ENCODE assay signal across 29 cellular contexts in genomic region chr20:24721891-24722530, GRCh38.
DNase-seq lines count a peak whose midpoint lies in the region; ATAC-seq and TF ChIP-seq lines count a peak whose summit lies in the region.
"Had no signal": no experiment of that assay in that cellular context is flagged by ENCODE, and none has a peak within 500 bp of the region (broad histone marks: within the 10 kb centered on the region; RNA-seq: fewer than 3 reads in every experiment).

No MANE protein-coding gene starts in this region.

- H3K4me1 Mint-ChIP-seq in type B pancreatic cell (ENCODE audit: unreplicated experiment), result peaks cover 11% of the 10 kb centered on the region
- no peaks in the 10 kb centered on the region for H3K4me1 Mint-ChIP-seq in activated CD4-positive, alpha-beta T cell treated with anti-CD3 and anti-CD28 coated beads for 36 hours
- H3K4me1 Mint-ChIP-seq: activated CD4-positive, alpha-beta T cell treated with anti-CD3 and anti-CD28 coated beads, Interleukin-2, amount 10 ng/mL, durations not matched to agents 24 days and 14 days; memory B cell had no signal

- H3K27ac Mint-ChIP-seq in type B pancreatic cell, result no peak overlapping the region
- H3K27ac Mint-ChIP-seq in activated CD4-positive, alpha-beta T cell treated with anti-CD3 and anti-CD28 coated beads for 36 hours, result no peak overlapping the region
- H3K27ac Mint-ChIP-seq: activated CD4-positive, alpha-beta T cell treated with anti-CD3 and anti-CD28 coated beads, Interleukin-2, amount 10 ng/mL, durations not matched to agents 24 days and 14 days; CD8-positive, alpha-beta memory T cell; memory B cell had no signal

- H3K4me3 Mint-ChIP-seq in type B pancreatic cell, result no peak overlapping the region
- no peak overlapping the region for H3K4me3 Mint-ChIP-seq in activated CD4-positive, alpha-beta T cell treated with anti-CD3 and anti-CD28 coated beads for 36 hours
- H3K4me3 Mint-ChIP-seq: activated CD4-positive, alpha-beta T cell treated with anti-CD3 and anti-CD28 coated beads, Interleukin-2, amount 10 ng/mL, durations not matched to agents 24 days and 14 days; CD8-positive, alpha-beta memory T cell; memory B cell had no signal

- CTCF ChIA-PET in activated CD4-positive, alpha-beta T cell treated with anti-CD3 and anti-CD28 coated beads for 36 hours (lab: Charles Lee), result no interaction called here

- POLR2A ChIA-PET in activated CD4-positive, alpha-beta T cell treated with anti-CD3 and anti-CD28 coated beads for 36 hours (lab: Charles Lee), result interaction anchor here (1.0 kb wide), 1 partner anchor 21 kb away, joined by 3 read pairs; no protein-coding TSS in a partner anchor

- no peak for ATAC-seq in activated CD4-positive, alpha-beta T cell treated with anti-CD3 and anti-CD28 coated beads for 36 hours
- ATAC-seq: GM12878, K562, upper lobe of right lung had no signal

- peak; percentile 35 for DNase-seq in activated CD8-positive, alpha-beta memory T cell treated with anti-CD3 and anti-CD28 coated beads for 24 hours
- DNase-seq in activated CD8-positive, alpha-beta memory T cell treated with anti-CD3 and anti-CD28 coated beads, Interleukin-2, amount 50 U/mL, for 4 hours, result no peak
- DNase-seq in NCI-H446 treated with DMSO at 0.1 percent for 48 hours (lab: John Stamatoyannopoulos, UW) (peak; percentile 100), cerebellum (ENCODE audit: low spot score) (peak; percentile 69), type B pancreatic cell (ENCODE audit: extremely low spot score, unreplicated experiment) (peak; percentile 29), posterior cingulate gyrus (no peak), H7 (no peak)
- DNase-seq in activated CD4-positive, alpha-beta T cell treated with anti-CD3 and anti-CD28 coated beads for 36 hours, result no peak
- DNase-seq: activated CD4-positive, alpha-beta T cell treated with anti-CD3 and anti-CD28 coated beads, Interleukin-2, amount 10 ng/mL, durations not matched to agents 24 days and 14 days; activated naive CD4-positive, alpha-beta T cell treated with anti-CD3 and anti-CD28 coated beads, Interleukin-2, amount 50 U/mL, for 16 hours; AML-193; amygdala; CD8-positive, alpha-beta memory T cell; GOT3; kidney glomerular epithelial cell; MG63; NCI-H146; NCI-H226; RPMI8226; SK-N-SH; small intestine; stimulated activated CD4-positive, alpha-beta T cell treated with anti-CD3 and anti-CD28 coated beads, Interleukin-1b, Interleukin-23, amount 100 ng/mL, for 48 hours; T-helper 2 cell; upper lobe of right lung had no signal

- no peaks in the 10 kb centered on the region for H3K9me3 Mint-ChIP-seq in type B pancreatic cell
- H3K9me3 Mint-ChIP-seq in activated CD4-positive, alpha-beta T cell treated with anti-CD3 and anti-CD28 coated beads for 36 hours (ENCODE audit: low read depth), result no peaks in the 10 kb centered on the region
- H3K9me3 Mint-ChIP-seq: activated CD4-positive, alpha-beta T cell treated with anti-CD3 and anti-CD28 coated beads, Interleukin-2, amount 10 ng/mL, durations not matched to agents 24 days and 14 days; CD8-positive, alpha-beta memory T cell; memory B cell had no signal

- no peaks in the 10 kb centered on the region; the same call in 1 of the 2 replicates for H3K27me3 ChIP-seq in H7 (ENCODE audit: control insufficient read depth, insufficient read depth, low read length)
- H3K27me3 ChIP-seq: MG63, neutrophil had no signal

- peaks cover 4% of the 10 kb centered on the region for H3K36me3 Mint-ChIP-seq in type B pancreatic cell
- no peaks in the 10 kb centered on the region for H3K36me3 Mint-ChIP-seq in activated CD4-positive, alpha-beta T cell treated with anti-CD3 and anti-CD28 coated beads for 36 hours (ENCODE audit: low read depth)
- H3K36me3 Mint-ChIP-seq: CD8-positive, alpha-beta memory T cell; memory B cell had no signal

- intact Hi-C loops in posterior cingulate gyrus (cut with DNase I), result no loop called here
- intact Hi-C loops in activated CD4-positive, alpha-beta T cell treated with anti-CD3 and anti-CD28 coated beads for 36 hours (cut with DNase I, micrococcal nuclease), result no loop called here

- no peaks in the 10 kb centered on the region for H3K36me3 ChIP-seq in H7 (replicated peaks; ENCODE audit: control insufficient read depth, insufficient read depth, low read length)
- H3K36me3 ChIP-seq: MG63, neutrophil, upper lobe of right lung had no signal

- H3K4me3 ChIP-seq in H7 (ENCODE audit: insufficient read depth, low read depth, low read length), result no peak overlapping the region
- H3K4me3 ChIP-seq: dorsolateral prefrontal cortex, GM12878, K562, MG63, upper lobe of right lung had no signal

- TF ChIP-seq CTCF in type B pancreatic cell (conservative IDR thresholded peaks at IDR 0.05), result no peak

- peaks cover 28% of the 10 kb centered on the region for H3K27me3 Mint-ChIP-seq in type B pancreatic cell
- H3K27me3 Mint-ChIP-seq in activated CD4-positive, alpha-beta T cell treated with anti-CD3 and anti-CD28 coated beads for 36 hours, result peaks cover 8% of the 10 kb centered on the region

Comparison
In these comparisons a context has a peak if more than half of its experiments do, and no peak if none do; other contexts are left out.
1. DNase-seq: peak in activated CD8-positive, alpha-beta memory T cell treated with anti-CD3 and anti-CD28 coated beads for 24 hours (single experiment), NCI-H446 treated with DMSO at 0.1 percent for 48 hours (single experiment), cerebellum (single experiment) and type B pancreatic cell (single experiment); none in activated CD8-positive, alpha-beta memory T cell treated with anti-CD3 and anti-CD28 coated beads, Interleukin-2, amount 50 U/mL, for 4 hours (single experiment), posterior cingulate gyrus (0 of 10), activated CD4-positive, alpha-beta T cell treated with anti-CD3 and anti-CD28 coated beads for 36 hours (single experiment) and H7 (single experiment).